In the genomic region with DNA sequence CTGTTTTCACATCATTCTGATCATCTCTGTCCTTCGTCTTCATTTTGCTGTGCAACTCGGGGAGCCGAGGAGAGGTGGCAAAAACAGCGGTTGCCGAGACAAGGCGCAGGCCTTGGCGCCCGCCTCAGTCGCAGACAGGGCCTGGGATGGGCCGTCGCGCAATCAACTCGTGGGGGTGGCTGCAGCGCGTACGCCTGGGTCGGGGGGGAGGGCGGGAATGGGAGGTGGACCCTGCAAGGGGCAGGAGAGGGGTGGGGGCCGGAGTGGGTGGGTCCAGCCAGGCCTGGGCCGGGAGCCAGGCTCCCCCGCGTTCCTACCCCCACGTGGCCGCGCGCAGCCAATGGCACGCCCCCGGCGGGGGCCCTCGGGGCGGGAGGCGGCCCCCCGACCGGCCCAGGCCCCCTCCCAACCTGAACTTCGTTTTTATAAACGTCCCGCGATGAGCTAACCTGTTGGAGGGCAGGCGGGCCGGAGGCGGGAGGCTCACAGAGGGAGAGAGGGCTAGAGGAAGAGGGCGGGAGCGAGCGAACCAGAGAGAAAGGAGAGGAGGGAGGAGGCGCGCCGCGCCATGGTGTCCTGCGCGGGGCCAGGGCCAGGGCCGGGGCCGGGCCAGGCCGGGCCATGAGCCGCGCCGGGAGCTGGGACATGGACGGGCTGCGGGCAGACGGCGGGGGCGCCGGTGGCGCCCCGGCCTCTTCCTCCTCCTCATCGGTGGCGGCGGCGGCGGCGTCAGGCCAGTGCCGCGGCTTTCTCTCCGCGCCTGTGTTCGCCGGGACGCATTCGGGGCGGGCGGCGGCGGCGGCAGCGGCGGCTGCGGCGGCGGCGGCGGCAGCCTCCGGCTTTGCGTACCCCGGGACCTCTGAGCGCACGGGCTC, we compare ENCODE assay signal across 9 cellular contexts.
A peak's percentile ranks its signal among the peaks of the same experiment; 100 is the strongest.
DNase-seq lines count a peak whose midpoint lies in the region; ATAC-seq and TF ChIP-seq lines count a peak whose summit lies in the region.
"Had no signal": no experiment of that assay in that cellular context is flagged by ENCODE, and none has a peak within 500 bp of the region (broad histone marks: within the 10 kb centered on the region; RNA-seq: fewer than 3 reads in every experiment).

A gene (plus strand): TSS at position 452 of the 875 bp plus-strand sequence. CDS start 170 bp downstream, at position 622.

- no peaks in the 10 kb centered on the region for H3K36me3 Mint-ChIP-seq in T-helper 2 cell treated with Interferon-gamma antibody and Interleukin-4, amounts not matched to agents 5 μg/mL and 100 μg/mL, for 36 hours (ENCODE audit: low read depth)

- no peak for TF ChIP-seq CTCF in foreskin fibroblast (IDR thresholded peaks at IDR 0.05; ENCODE audit: low read depth, low read length)

- ATAC-seq in HG02840 (IDR thresholded peaks at IDR 0.05; ENCODE audit: low FRiP score, unreplicated experiment), result no peak
- ATAC-seq in GM18498 (IDR thresholded peaks at IDR 0.05; ENCODE audit: unreplicated experiment), result no peak

- H3K4me1 Mint-ChIP-seq in T-helper 2 cell treated with Interferon-gamma antibody and Interleukin-4, amounts not matched to agents 5 μg/mL and 100 μg/mL, for 36 hours (ENCODE audit: low read depth), result peaks cover 15% of the 10 kb centered on the region

- peaks cover 92% of the 10 kb centered on the region for H3K27me3 Mint-ChIP-seq in T-helper 2 cell treated with Interferon-gamma antibody and Interleukin-4, amounts not matched to agents 5 μg/mL and 100 μg/mL, for 36 hours (ENCODE audit: low read depth)

- no peak within 1 kb of the TSS for H3K27ac ChIP-seq in skin epidermis

- peak within 1 kb of the TSS; percentile 21 to 63 for H3K4me3 ChIP-seq in foreskin fibroblast (ENCODE audit: low read depth in 1 of 2, low read length in 2 of 2)
- peak within 1 kb of the TSS in 6 of 7 experiments; percentile 11 to 37 (median 26) for H3K4me3 ChIP-seq in skin epidermis

- H3K9me3 Mint-ChIP-seq in T-helper 2 cell treated with Interferon-gamma antibody and Interleukin-4, amounts not matched to agents 5 μg/mL and 100 μg/mL, for 36 hours, result no peaks in the 10 kb centered on the region

- peak within 1 kb of the TSS; percentile 29 for H3K4me3 Mint-ChIP-seq in T-helper 2 cell treated with Interferon-gamma antibody and Interleukin-4, amounts not matched to agents 5 μg/mL and 100 μg/mL, for 36 hours

- peak within 1 kb of the TSS; percentile 69 for H3K27ac Mint-ChIP-seq in T-helper 2 cell treated with Interferon-gamma antibody and Interleukin-4, amounts not matched to agents 5 μg/mL and 100 μg/mL, for 36 hours

- DNase-seq in T-helper 2 cell treated with Interferon-gamma antibody and Interleukin-4, amounts not matched to agents 5 μg/mL and 100 μg/mL, for 36 hours (ENCODE audit: low spot score), result no peak
- no peak for DNase-seq in T-helper 2 cell
- DNase-seq in NCI-H510A (lab: John Stamatoyannopoulos, UW), result peak; percentile 37
- peak in 1 of 2 donors; percentile 67 for DNase-seq in foreskin fibroblast
- DNase-seq in effector CD4-positive, alpha-beta T cell, result no peak
- DNase-seq: NCI-H226 had no signal
